ENCODE assay signal across 15 cellular contexts in the genomic region with DNA sequence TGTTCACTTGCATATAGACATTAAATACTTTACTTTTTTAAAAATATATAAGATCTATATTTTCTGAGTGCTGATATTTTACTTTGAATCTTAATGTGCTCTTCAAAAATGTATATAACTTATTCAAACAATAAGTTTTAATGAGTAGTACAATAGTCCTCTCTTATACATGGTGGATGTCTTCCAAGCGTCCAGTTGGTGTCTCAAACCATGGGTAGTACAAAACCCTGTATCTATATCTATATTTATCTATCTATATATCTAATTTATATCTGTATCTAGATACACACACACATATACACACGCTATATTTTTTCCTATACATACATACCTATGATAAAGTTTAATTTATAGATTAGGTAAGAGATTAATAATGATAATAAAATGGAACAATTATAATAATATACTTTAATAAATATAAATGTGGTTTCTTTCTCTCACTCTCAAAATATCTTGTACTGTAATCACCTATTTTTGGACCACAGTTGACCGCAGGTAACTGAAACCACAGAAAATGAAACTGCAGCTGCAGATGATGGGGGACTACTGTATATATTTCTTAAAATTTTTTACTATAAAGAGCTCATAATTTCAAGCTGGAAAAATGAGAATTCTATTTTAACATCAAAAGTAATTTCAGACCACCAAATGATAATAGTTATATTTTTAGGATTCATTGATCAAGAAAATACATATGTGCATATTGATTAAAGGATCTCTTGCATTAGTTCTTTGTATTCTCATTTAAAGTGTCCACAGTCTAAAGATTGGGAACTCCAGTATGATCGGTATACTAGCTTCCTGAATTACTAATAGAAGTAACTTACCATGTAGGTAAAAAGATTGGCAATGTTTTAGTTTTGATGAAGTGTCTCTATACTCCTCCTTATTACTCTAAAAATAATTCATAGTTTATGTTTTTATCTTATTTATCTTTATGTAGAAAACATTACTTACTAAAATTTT.
DNase-seq lines count a peak whose midpoint lies in the region; ATAC-seq and TF ChIP-seq lines count a peak whose summit lies in the region.
"Had no signal": no experiment of that assay in that cellular context is flagged by ENCODE, and none has a peak within 500 bp of the region (broad histone marks: within the 10 kb centered on the region; RNA-seq: fewer than 3 reads in every experiment).

No MANE protein-coding gene starts in this region.

- POLR2A ChIA-PET in WTC11 (lab: Charles Lee): no interaction called here

- H3K9me3 ChIP-seq in breast epithelium: peaks cover 0 to 6% of the 10 kb centered on the region in 2 donors
- H3K9me3 ChIP-seq: gastrocnemius medialis had no signal

- H3K36me3 Mint-ChIP-seq in WTC11: no peaks in the 10 kb centered on the region

- no peaks in the 10 kb centered on the region for H3K4me1 ChIP-seq in breast epithelium

- TF ChIP-seq POLR2A in breast epithelium (IDR thresholded peaks at IDR 0.05): no peak

- ATAC-seq in GM18499 (IDR thresholded peaks at IDR 0.05; ENCODE audit: insufficient read depth, unreplicated experiment) (peak; percentile 92), GM21367 (IDR thresholded peaks at IDR 0.05; ENCODE audit: unreplicated experiment) (peak; percentile 93), HG03039 (IDR thresholded peaks at IDR 0.05; ENCODE audit: unreplicated experiment) (peak; percentile 92), WTC11 (no peak)
- ATAC-seq: gastrocnemius medialis, K562 had no signal

- CTCF ChIA-PET in WTC11 (lab: Charles Lee): no interaction called here

- H3K4me1 Mint-ChIP-seq in WTC11: no peaks in the 10 kb centered on the region

- H3K27ac Mint-ChIP-seq in WTC11: no peak overlapping the region

- H3K9me3 Mint-ChIP-seq in WTC11: no peaks in the 10 kb centered on the region

- H3K4me3 Mint-ChIP-seq in WTC11: no peak overlapping the region

- TF ChIP-seq CTCF in breast epithelium (IDR thresholded peaks at IDR 0.05) (no peak), WTC11 (IDR thresholded peaks at IDR 0.05) (no peak)

- peak; percentile 85 for DNase-seq in NAMALWA (ENCODE audit: low spot score)
- no peak for DNase-seq in dedifferentiated amniotic fluid mesenchymal stem cell (ENCODE audit: extremely low spot score)
- no peak for DNase-seq in NCI-H1436 (lab: John Stamatoyannopoulos, UW)
- no peak for DNase-seq in breast epithelium (ENCODE audit: low spot score in 2 of 2)
- no peak for DNase-seq in WTC11 (ENCODE audit: low spot score)
- DNase-seq: activated naive CD4-positive, alpha-beta T cell treated with Interleukin-2 at 50 U/mL for 16 hours; AML-193; gastrocnemius medialis; NK-92 treated with Interleukin-12 subunit alpha and Interleukin-12 subunit beta, amount 100 ng/mL, for 24 hours; retina had no signal

- H3K27me3 Mint-ChIP-seq in WTC11 (ENCODE audit: low read depth): no peaks in the 10 kb centered on the region

- H3K36me3 ChIP-seq in breast epithelium: no peaks in the 10 kb centered on the region
- H3K36me3 ChIP-seq: gastrocnemius medialis had no signal

- intact Hi-C loops in breast epithelium (cut with DNase I; ENCODE audit: low total_unique reads): no loop called here

- no peak overlapping the region for H3K27ac ChIP-seq in breast epithelium
- H3K27ac ChIP-seq: gastrocnemius medialis had no signal

- H3K4me3 ChIP-seq in breast epithelium: no peak overlapping the region
- H3K4me3 ChIP-seq: gastrocnemius medialis, K562, lung had no signal

- H3K27me3 ChIP-seq in breast epithelium: no peaks in the 10 kb centered on the region
- H3K27me3 ChIP-seq: gastrocnemius medialis had no signal

TF ChIP-seq in WTC11, 78 proteins besides CTCF, POLR2A, EP300 and RAD21:
- no peak for TF ChIP-seq JUN (CRISPR knock-in tag; IDR thresholded peaks at IDR 0.05)
- TF ChIP-seq PRRX2 (CRISPR knock-in tag; IDR thresholded peaks at IDR 0.05): no peak
- TF ChIP-seq ERG (CRISPR knock-in tag; IDR thresholded peaks at IDR 0.05): no peak
- no peak for TF ChIP-seq ZNF671 (CRISPR knock-in tag; IDR thresholded peaks at IDR 0.05)
- no peak for TF ChIP-seq ZNF281 (CRISPR knock-in tag; IDR thresholded peaks at IDR 0.05)
- no peak for TF ChIP-seq ZNF219 (CRISPR knock-in tag; IDR thresholded peaks at IDR 0.05; ENCODE audit: borderline replicate concordance)
- no peak for TF ChIP-seq IRF2 (CRISPR knock-in tag; IDR thresholded peaks at IDR 0.05; ENCODE audit: borderline replicate concordance, low read depth)
- TF ChIP-seq ZNF425 (CRISPR knock-in tag; conservative IDR thresholded peaks at IDR 0.05): no peak
- no peak for TF ChIP-seq NR3C1 (CRISPR knock-in tag; conservative IDR thresholded peaks at IDR 0.05; ENCODE audit: low read depth)
- no peak for TF ChIP-seq GABPB1 (CRISPR knock-in tag; IDR thresholded peaks at IDR 0.05)
- no peak for TF ChIP-seq CREB1 (CRISPR knock-in tag; IDR thresholded peaks at IDR 0.05)
- no peak for TF ChIP-seq HMGA2 (CRISPR knock-in tag; IDR thresholded peaks at IDR 0.05)
- TF ChIP-seq FOXK1 (CRISPR knock-in tag; IDR thresholded peaks at IDR 0.05): no peak
- TF ChIP-seq, protein P1, sequence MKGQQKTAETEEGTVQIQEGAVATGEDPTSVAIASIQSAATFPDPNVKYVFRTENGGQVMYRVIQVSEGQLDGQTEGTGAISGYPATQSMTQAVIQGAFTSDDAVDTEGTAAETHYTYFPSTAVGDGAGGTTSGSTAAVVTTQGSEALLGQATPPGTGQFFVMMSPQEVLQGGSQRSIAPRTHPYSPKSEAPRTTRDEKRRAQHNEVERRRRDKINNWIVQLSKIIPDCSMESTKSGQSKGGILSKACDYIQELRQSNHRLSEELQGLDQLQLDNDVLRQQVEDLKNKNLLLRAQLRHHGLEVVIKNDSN (CRISPR knock-in tag; IDR thresholded peaks at IDR 0.05): no peak
- TF ChIP-seq IRF1 (CRISPR knock-in tag; IDR thresholded peaks at IDR 0.05): no peak
- TF ChIP-seq ZNF138 (CRISPR knock-in tag; conservative IDR thresholded peaks at IDR 0.05): no peak
- no peak for TF ChIP-seq SMAD3 (CRISPR knock-in tag; IDR thresholded peaks at IDR 0.05; ENCODE audit: borderline replicate concordance)
